Comparison of ENCODE assay signal across 12 cellular contexts in genomic region chr5:173547579-173547978, GRCh38.
DNase-seq lines count a peak whose midpoint lies in the region; ATAC-seq lines count a peak whose summit lies in the region.
"Had no signal": no experiment of that assay in that cellular context is flagged by ENCODE, and none has a peak within 500 bp of the region (broad histone marks: within the 10 kb centered on the region; RNA-seq: fewer than 3 reads in every experiment).

No MANE protein-coding gene starts in this region.

- H3K4me3 ChIP-seq in BLaER1 = no peak overlapping the region

- peak overlapping the region; percentile 71 for H3K4me2 ChIP-seq in BLaER1

- H4K20me1 ChIP-seq in BLaER1 = no peaks in the 10 kb centered on the region

- ATAC-seq in GM21360 (IDR thresholded peaks at IDR 0.05; ENCODE audit: unreplicated experiment) (peak; percentile 49), HG03460 (IDR thresholded peaks at IDR 0.05; ENCODE audit: unreplicated experiment) (peak; percentile 71), esophagus mucosa (peak; percentile 78)
- no peak for ATAC-seq in activated T-cell treated with anti-CD3 and anti-CD28 coated beads, Interleukin-2, amount 50 U/mL, for 4 hours
- ATAC-seq: left cardiac atrium, sciatic nerve had no signal

- DNase-seq in activated T-cell treated with anti-CD3 and anti-CD28 coated beads, Interleukin-2, amount 50 U/mL, for 4 hours = no peak
- DNase-seq in HT-29 (ENCODE audit: low spot score) (no peak), NCI-H2196 (lab: John Stamatoyannopoulos, UW; ENCODE audit: unreplicated experiment) (no peak), COLO829 (ENCODE audit: low spot score) (no peak)
- DNase-seq: activated T-cell treated with anti-CD3 and anti-CD28 coated beads, Interleukin-2, amount 50 U/mL, for 24 hours; left cardiac atrium; NCI-H446 had no signal

- peak overlapping the region; percentile 53; the same call in 1 of the 2 replicates for H3K27ac ChIP-seq in BLaER1

- H3K27me3 ChIP-seq in BLaER1 = no peaks in the 10 kb centered on the region

- no peaks in the 10 kb centered on the region for H3K9me3 Mint-ChIP-seq in activated T-cell treated with anti-CD3 and anti-CD28 coated beads, Interleukin-2, amount 50 U/mL, for 4 hours
- H3K9me3 Mint-ChIP-seq: activated T-cell treated with anti-CD3 and anti-CD28 coated beads, Interleukin-2, amount 50 U/mL, for 24 hours had no signal

- H3K9ac ChIP-seq in BLaER1 = no peak overlapping the region

- H3K4me1 Mint-ChIP-seq in activated T-cell treated with anti-CD3 and anti-CD28 coated beads, Interleukin-2, amount 50 U/mL, for 4 hours (ENCODE audit: low read depth) = no peaks in the 10 kb centered on the region

- H3K9me3 ChIP-seq in BLaER1 = no peaks in the 10 kb centered on the region

- no peak overlapping the region for H3K4me3 Mint-ChIP-seq in activated T-cell treated with anti-CD3 and anti-CD28 coated beads, Interleukin-2, amount 50 U/mL, for 4 hours
- H3K4me3 Mint-ChIP-seq: activated T-cell treated with anti-CD3 and anti-CD28 coated beads, Interleukin-2, amount 50 U/mL, for 24 hours had no signal

- H3K36me3 Mint-ChIP-seq in activated T-cell treated with anti-CD3 and anti-CD28 coated beads, Interleukin-2, amount 50 U/mL, for 4 hours (ENCODE audit: insufficient read depth) = no peaks in the 10 kb centered on the region

- H3K36me3 ChIP-seq in BLaER1 = no peaks in the 10 kb centered on the region

- H3K4me1 ChIP-seq in BLaER1 = peaks cover 26% of the 10 kb centered on the region

- no peaks in the 10 kb centered on the region for H3K27me3 Mint-ChIP-seq in activated T-cell treated with anti-CD3 and anti-CD28 coated beads, Interleukin-2, amount 50 U/mL, for 4 hours (ENCODE audit: low read depth)

Comparison
In these comparisons a context has a peak if more than half of its experiments do, and no peak if none do; other contexts are left out.
1. ATAC-seq: peak in GM21360 (single experiment), HG03460 (single experiment) and esophagus mucosa (single experiment); none in activated T-cell treated with anti-CD3 and anti-CD28 coated beads, Interleukin-2, amount 50 U/mL, for 4 hours (0 of 2).